ENCODE assay signal across 1 cellular context in the genomic region with DNA sequence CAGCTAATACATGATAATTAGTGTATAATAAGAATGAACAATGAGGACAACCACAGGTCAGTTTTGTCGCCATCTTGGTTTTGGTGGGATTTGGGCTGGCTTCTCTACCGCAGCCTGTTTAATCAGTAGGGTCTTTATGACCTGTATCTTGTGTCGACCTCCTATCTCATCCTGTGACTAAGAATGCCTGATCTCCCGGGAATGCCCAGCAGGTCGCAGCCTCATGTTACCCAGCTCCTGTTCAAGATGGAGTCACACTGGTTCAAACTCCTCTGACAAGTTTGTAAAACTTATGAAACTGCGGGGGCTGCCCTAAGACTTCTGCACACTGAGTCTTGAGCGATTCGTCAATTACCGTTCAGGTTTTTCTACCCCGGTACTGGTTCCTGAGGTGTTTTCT.
A peak's percentile ranks its signal among the peaks of the same experiment; 100 is the strongest.
TF ChIP-seq lines count a peak whose summit lies in the region.

No MANE protein-coding gene starts in this region.

TF ChIP-seq in K562, 482 proteins besides CTCF, POLR2A, EP300 and RAD21:
- TF ChIP-seq, protein P1, sequence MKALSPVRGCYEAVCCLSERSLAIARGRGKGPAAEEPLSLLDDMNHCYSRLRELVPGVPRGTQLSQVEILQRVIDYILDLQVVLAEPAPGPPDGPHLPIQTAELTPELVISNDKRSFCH (CRISPR knock-in tag; IDR thresholded peaks at IDR 0.05): no peak
- TF ChIP-seq, protein P1 (tag; IDR thresholded peaks at IDR 0.05): 0 out of 2 replicates have a peak, but pooled peaks have one; percentile 30
- TF ChIP-seq, protein P2, sequence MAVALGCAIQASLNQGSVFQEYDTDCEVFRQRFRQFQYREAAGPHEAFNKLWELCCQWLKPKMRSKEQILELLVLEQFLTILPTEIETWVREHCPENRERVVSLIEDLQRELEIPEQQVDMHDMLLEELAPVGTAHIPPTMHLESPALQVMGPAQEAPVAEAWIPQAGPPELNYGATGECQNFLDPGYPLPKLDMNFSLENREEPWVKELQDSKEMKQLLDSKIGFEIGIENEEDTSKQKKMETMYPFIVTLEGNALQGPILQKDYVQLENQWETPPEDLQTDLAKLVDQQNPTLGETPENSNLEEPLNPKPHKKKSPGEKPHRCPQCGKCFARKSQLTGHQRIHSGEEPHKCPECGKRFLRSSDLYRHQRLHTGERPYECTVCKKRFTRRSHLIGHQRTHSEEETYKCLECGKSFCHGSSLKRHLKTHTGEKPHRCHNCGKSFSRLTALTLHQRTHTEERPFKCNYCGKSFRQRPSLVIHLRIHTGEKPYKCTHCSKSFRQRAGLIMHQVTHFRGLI (CRISPR knock-in tag; IDR thresholded peaks at IDR 0.05): peak; percentile 82
- TF ChIP-seq GTF2A2 (tag; IDR thresholded peaks at IDR 0.05) (0 out of 2 replicates have a peak, but pooled peaks have one; percentile 23), ZNF175 (CRISPR knock-in tag; IDR thresholded peaks at IDR 0.05; ENCODE audit: low read depth) (no peak), MYC (IDR thresholded peaks at IDR 0.05; ENCODE audit: low read depth, low read length) (no peak), MYC (CRISPR knock-in tag; IDR thresholded peaks at IDR 0.05; ENCODE audit: borderline replicate concordance, low read depth) (no peak), ZNF3 (CRISPR knock-in tag; IDR thresholded peaks at IDR 0.05) (no peak), GABPB2 (CRISPR knock-in tag; conservative IDR thresholded peaks at IDR 0.05) (no peak), SREBF1 (IDR thresholded peaks at IDR 0.05; ENCODE audit: borderline replicate concordance, low read depth, low read length) (no peak), FOXK1 (CRISPR knock-in tag; IDR thresholded peaks at IDR 0.05; ENCODE audit: borderline replicate concordance) (no peak), POLR2AphosphoS5 (IDR thresholded peaks at IDR 0.05; ENCODE audit: control insufficient read depth, insufficient read depth, low read depth, low read length) (no peak), ZNF239 (CRISPR knock-in tag; IDR thresholded peaks at IDR 0.05) (no peak), MEF2A (IDR thresholded peaks at IDR 0.05; ENCODE audit: control insufficient read depth, low read depth, low read length) (no peak), HDAC8 (tag; IDR thresholded peaks at IDR 0.05) (0 out of 2 replicates have a peak, but pooled peaks have one; percentile 45), LEF1 (IDR thresholded peaks at IDR 0.05) (no peak), SRSF7 (optimal IDR thresholded peaks at IDR 0.05; ENCODE audit: low read depth, low read length) (no peak), BRF1 (IDR thresholded peaks at IDR 0.05; ENCODE audit: borderline replicate concordance, extremely low read depth, insufficient read length) (no peak), ZNF436 (CRISPR knock-in tag; IDR thresholded peaks at IDR 0.05) (no peak)
- TF ChIP-seq, protein P3, sequence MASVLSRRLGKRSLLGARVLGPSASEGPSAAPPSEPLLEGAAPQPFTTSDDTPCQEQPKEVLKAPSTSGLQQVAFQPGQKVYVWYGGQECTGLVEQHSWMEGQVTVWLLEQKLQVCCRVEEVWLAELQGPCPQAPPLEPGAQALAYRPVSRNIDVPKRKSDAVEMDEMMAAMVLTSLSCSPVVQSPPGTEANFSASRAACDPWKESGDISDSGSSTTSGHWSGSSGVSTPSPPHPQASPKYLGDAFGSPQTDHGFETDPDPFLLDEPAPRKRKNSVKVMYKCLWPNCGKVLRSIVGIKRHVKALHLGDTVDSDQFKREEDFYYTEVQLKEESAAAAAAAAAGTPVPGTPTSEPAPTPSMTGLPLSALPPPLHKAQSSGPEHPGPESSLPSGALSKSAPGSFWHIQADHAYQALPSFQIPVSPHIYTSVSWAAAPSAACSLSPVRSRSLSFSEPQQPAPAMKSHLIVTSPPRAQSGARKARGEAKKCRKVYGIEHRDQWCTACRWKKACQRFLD (CRISPR knock-in tag; IDR thresholded peaks at IDR 0.05): no peak
- TF ChIP-seq, protein P4, sequence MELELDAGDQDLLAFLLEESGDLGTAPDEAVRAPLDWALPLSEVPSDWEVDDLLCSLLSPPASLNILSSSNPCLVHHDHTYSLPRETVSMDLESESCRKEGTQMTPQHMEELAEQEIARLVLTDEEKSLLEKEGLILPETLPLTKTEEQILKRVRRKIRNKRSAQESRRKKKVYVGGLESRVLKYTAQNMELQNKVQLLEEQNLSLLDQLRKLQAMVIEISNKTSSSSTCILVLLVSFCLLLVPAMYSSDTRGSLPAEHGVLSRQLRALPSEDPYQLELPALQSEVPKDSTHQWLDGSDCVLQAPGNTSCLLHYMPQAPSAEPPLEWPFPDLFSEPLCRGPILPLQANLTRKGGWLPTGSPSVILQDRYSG (tag; conservative IDR thresholded peaks at IDR 0.05; ENCODE audit: low read depth): 0 out of 2 replicates have a peak, but pooled peaks have one; percentile 60
- TF ChIP-seq, protein P5, sequence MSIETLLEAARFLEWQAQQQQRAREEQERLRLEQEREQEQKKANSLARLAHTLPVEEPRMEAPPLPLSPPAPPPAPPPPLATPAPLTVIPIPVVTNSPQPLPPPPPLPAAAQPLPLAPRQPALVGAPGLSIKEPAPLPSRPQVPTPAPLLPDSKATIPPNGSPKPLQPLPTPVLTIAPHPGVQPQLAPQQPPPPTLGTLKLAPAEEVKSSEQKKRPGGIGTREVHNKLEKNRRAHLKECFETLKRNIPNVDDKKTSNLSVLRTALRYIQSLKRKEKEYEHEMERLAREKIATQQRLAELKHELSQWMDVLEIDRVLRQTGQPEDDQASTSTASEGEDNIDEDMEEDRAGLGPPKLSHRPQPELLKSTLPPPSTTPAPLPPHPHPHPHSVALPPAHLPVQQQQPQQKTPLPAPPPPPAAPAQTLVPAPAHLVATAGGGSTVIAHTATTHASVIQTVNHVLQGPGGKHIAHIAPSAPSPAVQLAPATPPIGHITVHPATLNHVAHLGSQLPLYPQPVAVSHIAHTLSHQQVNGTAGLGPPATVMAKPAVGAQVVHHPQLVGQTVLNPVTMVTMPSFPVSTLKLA (conservative IDR thresholded peaks at IDR 0.05): no peak
